8 cellular contexts compared by ENCODE assay signal in genomic region chr4:168183717-168184571, GRCh38.
DNase-seq lines count a peak whose midpoint lies in the region; ATAC-seq and TF ChIP-seq lines count a peak whose summit lies in the region.

No MANE protein-coding gene starts in this region.

- no peaks in the 10 kb centered on the region for H3K9me3 ChIP-seq in OCI-LY3 (ENCODE audit: insufficient read depth, low read length)
- no peaks in the 10 kb centered on the region for H3K9me3 ChIP-seq in neuronal stem cell (replicated peaks in 1 of 2; ENCODE audit: control insufficient read depth in 2 of 2, insufficient read depth in 1 of 2, low read depth in 1 of 2, low read length in 2 of 2)

- no peak overlapping the region for H3K18ac ChIP-seq in neuronal stem cell (ENCODE audit: low read length)

- no peaks in the 10 kb centered on the region for H4K20me1 ChIP-seq in OCI-LY3 (ENCODE audit: insufficient read depth, low read length)

- H2BK120ac ChIP-seq in neuronal stem cell (ENCODE audit: low read depth, low read length): no peak overlapping the region

- H3K4me2 ChIP-seq in OCI-LY3 (ENCODE audit: low read length) (no peak overlapping the region), neuronal stem cell (ENCODE audit: insufficient read depth, low read length, poor library complexity, severe bottlenecking) (no peak overlapping the region)

- H2AFZ ChIP-seq in OCI-LY3 (ENCODE audit: low read depth, low read length) (no peak overlapping the region), neuronal stem cell (ENCODE audit: low read length) (no peak overlapping the region)

- H3K9ac ChIP-seq in OCI-LY3 (ENCODE audit: low read length) (no peak overlapping the region), neuronal stem cell (ENCODE audit: low read depth, low read length, poor library complexity) (no peak overlapping the region)

- H3K27ac ChIP-seq in OCI-LY3 (ENCODE audit: low read length): no peak overlapping the region
- H3K27ac ChIP-seq in neuronal stem cell (replicated peaks; ENCODE audit: low read length): no peak overlapping the region

- no peak overlapping the region for H4K91ac ChIP-seq in neuronal stem cell (ENCODE audit: low read depth, low read length, poor library complexity)

- no peak overlapping the region for H2AK5ac ChIP-seq in neuronal stem cell (ENCODE audit: low read depth, low read length)

- H3K14ac ChIP-seq in neuronal stem cell (ENCODE audit: low read length): no peak overlapping the region

- DNase-seq in AG09319 (ENCODE audit: extremely low read depth, low read depth) (peak; percentile 10), epidermal melanocyte (ENCODE audit: insufficient read length, low spot score) (peak; percentile 23), neuronal stem cell (ENCODE audit: low spot score) (peak; percentile 17), D341Med (ENCODE audit: low spot score) (no peak)

- ATAC-seq in GM19035 (IDR thresholded peaks at IDR 0.05; ENCODE audit: unreplicated experiment) (peak; percentile 50), GM18498 (IDR thresholded peaks at IDR 0.05; ENCODE audit: unreplicated experiment) (no peak), GM21390 (IDR thresholded peaks at IDR 0.05; ENCODE audit: unreplicated experiment) (no peak)

- no peaks in the 10 kb centered on the region for H3K79me1 ChIP-seq in neuronal stem cell (ENCODE audit: low read depth, low read length)

- H3K4me3 ChIP-seq in OCI-LY3 (ENCODE audit: low read length): no peak overlapping the region
- no peak overlapping the region for H3K4me3 ChIP-seq in neuronal stem cell (ENCODE audit: low read length in 2 of 2)

- H3K23ac ChIP-seq in neuronal stem cell (ENCODE audit: low read depth, low read length, poor library complexity): no peak overlapping the region

- H3K4me1 ChIP-seq in OCI-LY3 (ENCODE audit: low read length) (peaks cover 4% of the 10 kb centered on the region; the same call in 1 of the 2 replicates), neuronal stem cell (ENCODE audit: control insufficient read depth in 2 of 2, insufficient read depth in 1 of 2, low read depth in 1 of 2, low read length in 2 of 2) (no peaks in the 10 kb centered on the region)

- H3K36me3 ChIP-seq in OCI-LY3 (replicated peaks; ENCODE audit: low read depth, low read length): no peaks in the 10 kb centered on the region
- no peaks in the 10 kb centered on the region for H3K36me3 ChIP-seq in neuronal stem cell (replicated peaks in 1 of 2; ENCODE audit: control insufficient read depth in 2 of 2, insufficient read depth in 2 of 2, low read length in 2 of 2)

- no CpG with 5 or more reads among the region's 6 CpGs for WGBS in neuronal stem cell (ENCODE audit: extremely low coverage in 2 of 2, insufficient read length in 2 of 2, insufficient replicate concordance in 1 of 2), 2 donors

- H3K79me2 ChIP-seq in OCI-LY3 (ENCODE audit: low read length): no peaks in the 10 kb centered on the region

- no peak overlapping the region for H3K4ac ChIP-seq in neuronal stem cell (ENCODE audit: low read length)

- peak; percentile 50 for TF ChIP-seq CTCF in AG09319 (IDR thresholded peaks at IDR 0.05; ENCODE audit: low read depth, low read length)
- peak; percentile 95 for TF ChIP-seq CTCF in OCI-LY3 (IDR thresholded peaks at IDR 0.05; ENCODE audit: low read depth, low read length)

- H4K8ac ChIP-seq in neuronal stem cell (ENCODE audit: low read depth, low read length): no peak overlapping the region

- H2BK12ac ChIP-seq in neuronal stem cell (ENCODE audit: low read length): no peak overlapping the region

- no peaks in the 10 kb centered on the region for H3K27me3 ChIP-seq in OCI-LY3 (ENCODE audit: low read depth, low read length)
- no peaks in the 10 kb centered on the region for H3K27me3 ChIP-seq in neuronal stem cell (ENCODE audit: control insufficient read depth in 3 of 3, insufficient read depth in 3 of 3, low read depth in 1 of 3, low read length in 3 of 3)

- H2BK5ac ChIP-seq in neuronal stem cell (ENCODE audit: low read length): no peak overlapping the region

- no peak overlapping the region for H2BK15ac ChIP-seq in neuronal stem cell (ENCODE audit: low read length)
